Comparison of ENCODE assay signal across 8 cellular contexts in the genomic region with DNA sequence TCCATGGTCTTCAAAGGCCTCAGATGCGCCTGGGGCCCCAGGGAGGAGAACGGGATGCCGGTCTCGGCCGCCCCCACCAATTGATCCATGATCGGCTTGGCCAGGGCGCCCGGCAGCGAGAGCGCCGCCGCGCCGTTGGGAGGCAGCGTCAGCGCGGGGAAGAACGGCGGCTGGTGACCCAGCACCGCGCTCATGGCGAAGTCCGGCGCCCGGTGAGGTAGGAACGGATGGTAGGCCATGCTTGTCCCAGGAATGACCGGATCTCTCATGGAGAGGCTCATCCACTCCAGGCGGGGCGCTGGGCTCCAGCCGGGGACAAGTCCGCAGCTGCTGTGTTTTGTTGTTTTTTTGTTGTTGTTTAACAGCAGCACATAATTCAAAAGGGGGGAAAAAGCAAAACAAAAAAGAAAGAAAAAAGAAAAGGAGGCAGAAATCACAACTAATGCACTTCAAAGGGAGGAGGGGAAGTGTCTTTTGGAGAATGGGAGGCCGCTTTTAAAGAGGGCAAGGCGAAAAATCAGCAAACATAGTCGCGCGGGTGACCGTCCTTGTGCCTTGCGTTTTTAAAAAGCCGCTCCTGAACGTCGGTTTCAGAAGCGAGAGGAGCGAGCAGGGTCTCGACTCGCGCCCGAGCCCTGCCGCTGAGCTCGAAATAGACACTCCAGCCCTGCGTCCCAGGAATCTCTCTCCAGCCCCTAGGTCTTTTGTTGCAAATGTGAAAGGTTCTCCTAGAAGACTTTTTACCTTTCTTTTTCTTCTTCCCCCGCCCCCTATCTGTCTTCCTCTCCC. TPM values are rescaled to one million over a fixed set of nuclear protein-coding genes. Genes with fewer than 3 reads are reported as not detected.
DNase-seq lines count a peak whose midpoint lies in the region; ATAC-seq and TF ChIP-seq lines count a peak whose summit lies in the region.

No MANE protein-coding gene starts in this region.

- no peaks in the 10 kb centered on the region for H3K27me3 ChIP-seq in hepatocyte

- TF ChIP-seq CTCF in hepatocyte (IDR thresholded peaks at IDR 0.05; ENCODE audit: poor library complexity) (no peak), GM13976 (IDR thresholded peaks at IDR 0.05; ENCODE audit: borderline replicate concordance, control extremely low read depth, extremely low read depth, insufficient read depth, missing control alignments) (no peak)

- H3K27ac Mint-ChIP-seq in activated CD8-positive, alpha-beta T cell treated with anti-CD3 and anti-CD28 coated beads, Interleukin-2, amount 10 ng/mL, durations not matched to agents 7 days and 5 days, result no peak overlapping the region

- H3K27ac ChIP-seq in hepatocyte (peak overlapping the region; percentile 97), skin epidermis (peak overlapping the region; percentile 25 to 91 (median 81))

- peaks cover 5% of the 10 kb centered on the region for H3K36me3 ChIP-seq in hepatocyte (replicated peaks; ENCODE audit: insufficient read depth, low read depth)

- H4K20me1 ChIP-seq in hepatocyte (ENCODE audit: insufficient read depth, poor library complexity, severe bottlenecking), result peaks cover 47% of the 10 kb centered on the region

- under 1% methylated on average over 50 of the region's 51 CpGs for WGBS in hepatocyte (ENCODE audit: low lambda C conversion rate, missing lambda C conversion rate)

- no peak for ATAC-seq in activated CD8-positive, alpha-beta T cell treated with anti-CD3 and anti-CD28 coated beads, Interleukin-2, amount 10 ng/mL, durations not matched to agents 7 days and 5 days
- ATAC-seq in HG03280 (IDR thresholded peaks at IDR 0.05; ENCODE audit: unreplicated experiment), result no peak

- H3K4me1 ChIP-seq in hepatocyte (ENCODE audit: insufficient read depth), result peaks cover 26% of the 10 kb centered on the region

- CTCF ChIA-PET in activated CD8-positive, alpha-beta T cell treated with anti-CD3 and anti-CD28 coated beads, Interleukin-2, amount 10 ng/mL, durations not matched to agents 7 days and 5 days (lab: Charles Lee), result no interaction called here

- no peaks in the 10 kb centered on the region for H3K9me2 ChIP-seq in hepatocyte (replicated peaks; ENCODE audit: insufficient read depth)

- no peaks in the 10 kb centered on the region for H3K9me3 ChIP-seq in hepatocyte (ENCODE audit: low read depth)

- in situ Hi-C loops in GM13976 (cut with MboI; ENCODE audit: low sequenced_read_pairs, unreplicated experiment), result no loop called here

- H3K4me3 ChIP-seq in hepatocyte (peak overlapping the region; percentile 90), skin epidermis (peak overlapping the region; percentile 43 to 60 (median 48))

- POLR2A ChIA-PET in activated CD8-positive, alpha-beta T cell treated with anti-CD3 and anti-CD28 coated beads, Interleukin-2, amount 10 ng/mL, durations not matched to agents 7 days and 5 days (lab: Charles Lee), result no interaction called here

- DNase-seq in NOMO-1 treated with DMSO at 0.1 percent for 48 hours (lab: John Stamatoyannopoulos, UW; ENCODE audit: unreplicated experiment), result peak; percentile 12
- no peak for DNase-seq in NOMO-1 treated with dmso at 0.1 percent for 144 hours (lab: John Stamatoyannopoulos, UW; ENCODE audit: unreplicated experiment)
- no peak for DNase-seq in activated CD8-positive, alpha-beta T cell treated with anti-CD3 and anti-CD28 coated beads, Interleukin-2, amount 10 ng/mL, durations not matched to agents 7 days and 5 days
- no peak for DNase-seq in hepatocyte (ENCODE audit: low spot score)
- no peak for DNase-seq in NCI-H446 (lab: John Stamatoyannopoulos, UW)
- DNase-seq in GM13976 (ENCODE audit: low spot score), result no peak

- peak overlapping the region; percentile 78 for H3K4me2 ChIP-seq in hepatocyte

- peaks cover 90% of the 10 kb centered on the region for H3K79me2 ChIP-seq in hepatocyte

- H3K4me1 Mint-ChIP-seq in activated CD8-positive, alpha-beta T cell treated with anti-CD3 and anti-CD28 coated beads, Interleukin-2, amount 10 ng/mL, durations not matched to agents 7 days and 5 days (ENCODE audit: low read depth), result peaks cover 14% of the 10 kb centered on the region

- H3K9me3 Mint-ChIP-seq in activated CD8-positive, alpha-beta T cell treated with anti-CD3 and anti-CD28 coated beads, Interleukin-2, amount 10 ng/mL, durations not matched to agents 7 days and 5 days (ENCODE audit: insufficient read depth), result peaks cover 11% of the 10 kb centered on the region

- H3K27me3 Mint-ChIP-seq in activated CD8-positive, alpha-beta T cell treated with anti-CD3 and anti-CD28 coated beads, Interleukin-2, amount 10 ng/mL, durations not matched to agents 7 days and 5 days (ENCODE audit: low read depth), result peaks cover 80% of the 10 kb centered on the region

- no peak overlapping the region for H2AFZ ChIP-seq in hepatocyte

- H3K4me3 Mint-ChIP-seq in activated CD8-positive, alpha-beta T cell treated with anti-CD3 and anti-CD28 coated beads, Interleukin-2, amount 10 ng/mL, durations not matched to agents 7 days and 5 days, result peak overlapping the region; percentile 65

- peaks cover 7% of the 10 kb centered on the region for H3K36me3 Mint-ChIP-seq in activated CD8-positive, alpha-beta T cell treated with anti-CD3 and anti-CD28 coated beads, Interleukin-2, amount 10 ng/mL, durations not matched to agents 7 days and 5 days (ENCODE audit: low read depth)

RNA-seq across cellular contexts. Expression of a gene that starts 0.9 kb away (rescaled TPM):
- not detected for total RNA-seq in activated CD8-positive, alpha-beta T cell treated with anti-CD3 and anti-CD28 coated beads, Interleukin-2, amount 10 ng/mL, durations not matched to agents 7 days and 5 days
- 133 and 142 TPM in 2 replicates for total RNA-seq in hepatocyte
- 108 and 109 TPM in 2 replicates for polyA plus RNA-seq in hepatocyte

Comparison
In these comparisons a context has a peak if more than half of its experiments do, and no peak if none do; other contexts are left out.
1. RNA of a gene that starts 0.9 kb away (total RNA-seq): 133 to 142 TPM in hepatocyte; not detected in activated CD8-positive, alpha-beta T cell treated with anti-CD3 and anti-CD28 coated beads, Interleukin-2, amount 10 ng/mL, durations not matched to agents 7 days and 5 days; every median in the first group is over 100 times any median in the second.